11 cellular contexts compared by ENCODE assay signal in genomic region chr17:48240562-48241130, GRCh38.
DNase-seq lines count a peak whose midpoint lies in the region; ATAC-seq, FAIRE-seq and TF ChIP-seq lines count a peak whose summit lies in the region.
"Had no signal": no experiment of that assay in that cellular context is flagged by ENCODE, and none has a peak within 500 bp of the region (broad histone marks: within the 10 kb centered on the region; RNA-seq: fewer than 3 reads in every experiment).

No MANE protein-coding gene starts in this region.

- BruUV-seq in A673 (replicated peaks; lab: Mats Ljungman, UMichigan) (no TSS peak), Panc1 (replicated peaks; lab: Mats Ljungman, UMichigan) (no TSS peak)

- TF ChIP-seq CTCF in A673 (conservative IDR thresholded peaks at IDR 0.05; ENCODE audit: low read depth, low read length) (no peak), Panc1 (IDR thresholded peaks at IDR 0.05) (no peak)

- POLR2A ChIA-PET in A673 (lab: Charles Lee; ENCODE audit: low non-redundant PET) (interaction anchor here (0.6 kb wide), 1 partner anchor 148 kb away, joined by 3 read pairs; no protein-coding TSS in a partner anchor), Panc1 (lab: Charles Lee) (interaction anchor here (1.0 kb wide), 1 partner anchor 53 kb away, joined by 3 read pairs; no protein-coding TSS in a partner anchor)

- H3K9me3 ChIP-seq in A673 (ENCODE audit: low read depth, low read length, poor library complexity, severe bottlenecking) (no peaks in the 10 kb centered on the region), Panc1 (ENCODE audit: control insufficient read depth, insufficient read depth, low read depth, low read length) (no peaks in the 10 kb centered on the region)
- H3K9me3 ChIP-seq: neutrophil had no signal

- CTCF ChIA-PET in A673 (lab: Charles Lee) (interaction anchor here (0.6 kb wide), 1 partner anchor 552 kb away, joined by 10 read pairs; no protein-coding TSS in a partner anchor), Panc1 (lab: Charles Lee) (no interaction called here)

- H3K36me3 ChIP-seq in A673 (ENCODE audit: insufficient read depth, low read length, poor library complexity, severe bottlenecking) (no peaks in the 10 kb centered on the region), Panc1 (ENCODE audit: control insufficient read depth, insufficient read depth, low read length) (no peaks in the 10 kb centered on the region)
- H3K36me3 ChIP-seq: neutrophil had no signal

- DNase-seq in A673 (ENCODE audit: low spot score) (no peak), Panc1 (ENCODE audit: low read depth, low spot score) (no peak), glomerular visceral epithelial cell (ENCODE audit: extremely low spot score) (peak; percentile 72), GM12891 (ENCODE audit: insufficient read length, low spot score) (no peak), HK-2 (ENCODE audit: unreplicated experiment) (no peak)
- DNase-seq in activated CD4-positive, alpha-beta T cell treated with anti-CD3 and anti-CD28 coated beads, Interleukin-2, amount 50 U/mL, for 48 hours, result no peak
- DNase-seq in activated CD4-positive, CD25-positive, alpha-beta regulatory T cell treated with anti-CD3 and anti-CD28 coated beads, Interleukin-2, amount 50 U/mL, for 72 hours, result no peak
- DNase-seq: activated CD8-positive, alpha-beta memory T cell treated with anti-CD3 and anti-CD28 coated beads, Interleukin-2, amount 50 U/mL, for 4 hours had no signal

- peaks cover 84% of the 10 kb centered on the region for H3K4me1 ChIP-seq in A673 (ENCODE audit: insufficient read depth, low read length, poor library complexity, severe bottlenecking)
- H3K4me1 ChIP-seq in Panc1 (ENCODE audit: control insufficient read depth, insufficient read depth, low read length), result peaks cover 60% of the 10 kb centered on the region

- no peak for FAIRE-seq in GM12891 (lab: Jason Lieb, UNC)

- ATAC-seq in GM19395 (IDR thresholded peaks at IDR 0.05; ENCODE audit: unreplicated experiment), result peak; percentile 11
- ATAC-seq in Panc1, result peak; percentile 62

- H3K27ac ChIP-seq in A673 (ENCODE audit: low read depth, low read length, poor library complexity, severe bottlenecking) (peak overlapping the region; percentile 87), Panc1 (ENCODE audit: low read length) (peak overlapping the region; percentile 84)
- H3K27ac ChIP-seq: neutrophil, SK-N-MC had no signal

- H3K27me3 ChIP-seq in A673 (replicated peaks; ENCODE audit: insufficient read depth, low read depth, low read length, poor library complexity) (no peaks in the 10 kb centered on the region), Panc1 (ENCODE audit: control insufficient read depth, insufficient read depth, low read length) (no peaks in the 10 kb centered on the region)

- intact Hi-C loops in A673 (cut with micrococcal nuclease; ENCODE audit: unreplicated experiment), result no loop called here
- intact Hi-C loops in Panc1 (cut with micrococcal nuclease; ENCODE audit: unreplicated experiment), result no loop called here

- H3K4me3 ChIP-seq in A673 (ENCODE audit: low read depth, low read length, poor library complexity, severe bottlenecking) (no peak overlapping the region), Panc1 (ENCODE audit: low read depth in 2 of 2, low read length in 2 of 2) (no peak overlapping the region)
- H3K4me3 ChIP-seq: SK-N-MC had no signal

- in situ Hi-C loops in Panc1 (cut with HindIII; ENCODE audit: low pct_unique_long_range_greater_than_20kb, low sequenced_read_pairs), result loop anchor here (5.0 kb wide), 1 partner anchor 42 kb away; no protein-coding TSS in a partner anchor

- TF ChIP-seq POLR2A in GM12891 (IDR thresholded peaks at IDR 0.05; ENCODE audit: low read depth, low read length), result no peak

TF ChIP-seq in GM12891, 5 proteins besides CTCF, POLR2A, EP300 and RAD21:
- TF ChIP-seq POLR2AphosphoS5 (IDR thresholded peaks at IDR 0.05; ENCODE audit: low read depth, low read length) (no peak), PAX5 (IDR thresholded peaks at IDR 0.05; ENCODE audit: insufficient read depth, low read length, severe bottlenecking) (no peak), TAF1 (IDR thresholded peaks at IDR 0.05; ENCODE audit: low read depth, low read length) (no peak), POU2F2 (IDR thresholded peaks at IDR 0.05; ENCODE audit: low read depth, low read length) (no peak), SPI1 (IDR thresholded peaks at IDR 0.05; ENCODE audit: low read depth, low read length) (no peak)
